Comparison of ENCODE assay signal across 8 cellular contexts in the genomic region with DNA sequence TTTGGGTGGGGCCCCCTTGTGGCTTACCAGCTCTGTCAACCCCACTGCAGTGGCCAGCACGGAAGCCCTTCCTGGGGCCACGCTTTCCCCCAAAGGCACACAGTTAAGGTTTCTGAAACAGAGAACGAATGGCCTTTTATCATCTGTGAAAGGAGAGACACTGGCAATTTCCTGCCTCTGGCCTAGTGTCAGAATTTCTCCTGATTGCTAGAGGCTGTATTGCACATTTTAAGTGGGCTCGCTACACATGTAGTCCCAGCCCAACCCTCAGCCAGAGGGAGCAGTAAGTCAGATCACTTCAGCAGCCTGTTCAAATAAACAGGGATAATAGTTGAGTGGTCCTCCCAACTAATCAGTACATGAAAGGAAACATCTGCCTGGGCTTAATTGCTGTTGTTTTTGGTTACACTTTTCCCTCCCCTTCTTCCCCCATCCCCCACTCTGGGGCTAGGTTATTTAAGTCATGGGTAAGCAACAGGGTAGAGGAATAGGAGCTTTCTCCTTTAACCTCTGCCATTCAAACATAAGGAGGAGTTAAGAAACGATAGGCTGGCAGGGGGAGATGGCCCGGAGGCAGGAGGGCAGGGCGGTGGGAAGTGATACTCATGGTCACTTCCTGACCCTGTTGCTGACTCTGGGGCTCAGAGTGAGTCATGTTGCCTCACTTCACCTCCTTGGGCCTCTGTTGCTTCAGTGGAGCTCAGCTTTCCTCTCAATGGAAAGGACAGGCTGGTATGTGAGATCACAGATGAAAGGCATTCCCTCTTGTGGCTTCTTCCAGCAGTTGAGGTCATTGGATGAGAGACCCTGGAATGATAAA.
A peak's percentile ranks its signal among the peaks of the same experiment; 100 is the strongest.
DNase-seq lines count a peak whose midpoint lies in the region; ATAC-seq lines count a peak whose summit lies in the region.
"Not testable (repeated sequence)": the region's sequence is repeated elsewhere in the genome, so short reads cannot be mapped to it uniquely, and the experiment has no call there.

No MANE protein-coding gene starts in this region.

- intact Hi-C loops in sciatic nerve (cut with DNase I) = not testable (repeated sequence)

- not testable (repeated sequence) for H3K4me1 Mint-ChIP-seq in CD8-positive, alpha-beta memory T cell; activated naive CD8-positive, alpha-beta T cell treated with anti-CD3 and anti-CD28 coated beads, Interleukin-2, amount 10 ng/mL, durations not matched to agents 7 days and 5 days

- not testable (repeated sequence) for H3K36me3 ChIP-seq in CD8-positive, alpha-beta memory T cell (ENCODE audit: insufficient read depth, low read length)

- peak; percentile 63 for ATAC-seq in activated naive CD8-positive, alpha-beta T cell treated with anti-CD3 and anti-CD28 coated beads, Interleukin-2, amount 10 ng/mL, durations not matched to agents 7 days and 5 days (ENCODE audit: low read depth)
- ATAC-seq in esophagus mucosa (peak; percentile 59), sciatic nerve (peak; percentile 78)

- peak overlapping the region; percentile 9 for H3K27ac ChIP-seq in CD8-positive, alpha-beta memory T cell (ENCODE audit: low read depth, low read length)

- CTCF ChIA-PET in CD8-positive, alpha-beta memory T cell (lab: Charles Lee) = not testable (repeated sequence)

- H3K27me3 Mint-ChIP-seq in CD8-positive, alpha-beta memory T cell; activated naive CD8-positive, alpha-beta T cell treated with anti-CD3 and anti-CD28 coated beads, Interleukin-2, amount 10 ng/mL, durations not matched to agents 7 days and 5 days: not testable (repeated sequence)

- not testable (repeated sequence) for H3K27me3 ChIP-seq in CD8-positive, alpha-beta memory T cell (ENCODE audit: insufficient read depth, low read length, poor library complexity, severe bottlenecking)

- DNase-seq in CD8-positive, alpha-beta memory T cell; sciatic nerve (ENCODE audit: low spot score): not testable (repeated sequence)
- DNase-seq in Jurkat, Clone E6-1 (ENCODE audit: low read depth, low spot score) = peak; percentile 0
- peak; percentile 42 for DNase-seq in NCI-H510A treated with DMSO at 0.1 percent for 48 hours (lab: John Stamatoyannopoulos, UW)
- DNase-seq in T1000 (lab: John Stamatoyannopoulos, UW) = peak; percentile 36
- peak; percentile 36 for DNase-seq in activated naive CD8-positive, alpha-beta T cell treated with anti-CD3 and anti-CD28 coated beads, Interleukin-2, amount 10 ng/mL, durations not matched to agents 7 days and 5 days
- peak; percentile 81 for DNase-seq in left kidney (ENCODE audit: low read depth, low spot score)

- not testable (repeated sequence) for H3K9me3 Mint-ChIP-seq in CD8-positive, alpha-beta memory T cell; activated naive CD8-positive, alpha-beta T cell treated with anti-CD3 and anti-CD28 coated beads, Interleukin-2, amount 10 ng/mL, durations not matched to agents 7 days and 5 days

- peak overlapping the region in 3 of 7 donors; percentile 16 to 34 (median 32) for H3K4me3 Mint-ChIP-seq in CD8-positive, alpha-beta memory T cell
- H3K4me3 Mint-ChIP-seq in activated naive CD8-positive, alpha-beta T cell treated with anti-CD3 and anti-CD28 coated beads, Interleukin-2, amount 10 ng/mL, durations not matched to agents 7 days and 5 days = peak overlapping the region; percentile 48

- not testable (repeated sequence) for H3K4me3 ChIP-seq in CD8-positive, alpha-beta memory T cell (ENCODE audit: low read length); Jurkat, Clone E6-1 (ENCODE audit: low read length)

- not testable (repeated sequence) for H3K9me3 ChIP-seq in CD8-positive, alpha-beta memory T cell (ENCODE audit: low read length)

- not testable (repeated sequence) for H3K36me3 Mint-ChIP-seq in CD8-positive, alpha-beta memory T cell; activated naive CD8-positive, alpha-beta T cell treated with anti-CD3 and anti-CD28 coated beads, Interleukin-2, amount 10 ng/mL, durations not matched to agents 7 days and 5 days

- POLR2A ChIA-PET in CD8-positive, alpha-beta memory T cell (lab: Charles Lee); activated naive CD8-positive, alpha-beta T cell treated with anti-CD3 and anti-CD28 coated beads, Interleukin-2, amount 10 ng/mL, durations not matched to agents 7 days and 5 days (lab: Charles Lee): not testable (repeated sequence)

- H3K4me1 ChIP-seq in CD8-positive, alpha-beta memory T cell (ENCODE audit: insufficient read depth, low read length) = not testable (repeated sequence)

- H3K27ac Mint-ChIP-seq in CD8-positive, alpha-beta memory T cell = peak overlapping the region in 2 of 8 donors; percentile 31 to 43
- peak overlapping the region; percentile 95 for H3K27ac Mint-ChIP-seq in activated naive CD8-positive, alpha-beta T cell treated with anti-CD3 and anti-CD28 coated beads, Interleukin-2, amount 10 ng/mL, durations not matched to agents 7 days and 5 days
